Comparison of ENCODE assay signal across 8 cellular contexts in genomic region chr13:46551410-46552301, GRCh38. TPM values are rescaled to one million over a fixed set of nuclear protein-coding genes. Genes with fewer than 3 reads are reported as not detected.
A peak's percentile ranks its signal among the peaks of the same experiment; 100 is the strongest.
DNase-seq lines count a peak whose midpoint lies in the region; ATAC-seq and TF ChIP-seq lines count a peak whose summit lies in the region.

No MANE protein-coding gene starts in this region.

- POLR2A ChIA-PET in AG04449 (lab: Yijun Ruan, JAX), result interaction anchor here (1.0 kb wide), 1 partner anchor 169 kb away, joined by 3 read pairs; no protein-coding TSS in a partner anchor

- ATAC-seq in lower lobe of right lung (peak; percentile 52 to 66), GM18861 (IDR thresholded peaks at IDR 0.05; ENCODE audit: unreplicated experiment) (no peak)

- peak; percentile 88 for TF ChIP-seq CTCF in AG04449 (IDR thresholded peaks at IDR 0.05; ENCODE audit: insufficient read depth, low read length, missing control alignments)
- peak; percentile 81 for TF ChIP-seq CTCF in GM20000 (IDR thresholded peaks at IDR 0.05; ENCODE audit: extremely low read depth, missing control alignments)
- TF ChIP-seq CTCF in lower lobe of right lung (IDR thresholded peaks at IDR 0.05), result peak; percentile 89

- H3K4me3 ChIP-seq in AG04449 (ENCODE audit: low read depth, low read length), result no peak overlapping the region
- H3K4me3 ChIP-seq in duodenal mucosa (ENCODE audit: low read depth in 1 of 2, low read length in 2 of 2), result peak overlapping the region; percentile 83 to 93
- H3K4me3 ChIP-seq in lower lobe of right lung, result peak overlapping the region; percentile 97

- H3K27ac ChIP-seq in duodenal mucosa (ENCODE audit: low read depth, low read length), result no peak overlapping the region
- H3K27ac ChIP-seq in lower lobe of right lung, result no peak overlapping the region

- CTCF ChIA-PET in AG04449 (lab: Yijun Ruan, JAX), result interaction anchor here (0.7 to 3.4 kb wide), 59 partner anchors 9 to 249 kb away, joined by 3 to 188 read pairs (median 5); no protein-coding TSS in a partner anchor

- DNase-seq in AG04449 (ENCODE audit: low read depth, low spot score), result no peak
- DNase-seq in GM20000 (ENCODE audit: low spot score), result peak; percentile 67
- peak; percentile 77 for DNase-seq in NCI-H345 (lab: John Stamatoyannopoulos, UW)
- peak; percentile 32 to 41 for DNase-seq in activated CD4-positive, alpha-beta T cell treated with anti-CD3 and anti-CD28 coated beads, Interleukin-2, amount 50 U/mL, for 24 hours (ENCODE audit: low read depth in 1 of 2, low spot score in 1 of 2)
- peak; percentile 86 for DNase-seq in lower lobe of right lung
- peak in 2 of 3 donors; percentile 26 to 57 for DNase-seq in stimulated activated CD4-positive, alpha-beta T cell treated with anti-CD3 and anti-CD28 coated beads, TNF-alpha, amount 100 ng/mL, for 1 hour (ENCODE audit: low read depth in 3 of 3, low spot score in 1 of 3)

- H3K9ac ChIP-seq in duodenal mucosa (ENCODE audit: low read depth in 1 of 2, low read length in 2 of 2), result peak overlapping the region; percentile 79 to 85

- H3K27me3 ChIP-seq in duodenal mucosa (ENCODE audit: control insufficient read depth in 1 of 2, insufficient read depth in 2 of 2, low read length in 2 of 2) (no peaks in the 10 kb centered on the region), lower lobe of right lung (ENCODE audit: low read depth) (no peaks in the 10 kb centered on the region)

- H3K4me1 ChIP-seq in duodenal mucosa (ENCODE audit: control insufficient read depth in 1 of 2, insufficient read depth in 2 of 2, low read length in 2 of 2) (peaks cover 19 to 30% of the 10 kb centered on the region in 2 donors), lower lobe of right lung (peaks cover 27% of the 10 kb centered on the region)

- H3K36me3 ChIP-seq in duodenal mucosa (ENCODE audit: control insufficient read depth in 1 of 2, insufficient read depth in 2 of 2, low read length in 2 of 2), result no peaks in the 10 kb centered on the region
- H3K36me3 ChIP-seq in lower lobe of right lung, result no peaks in the 10 kb centered on the region

- H3K9me3 ChIP-seq in duodenal mucosa (ENCODE audit: control insufficient read depth in 1 of 2, low read length in 2 of 2), result no peaks in the 10 kb centered on the region
- H3K9me3 ChIP-seq in lower lobe of right lung, result no peaks in the 10 kb centered on the region

- intact Hi-C loops in lower lobe of right lung (cut with DNase I), result loop anchor here (5.0 kb wide), 1 partner anchor 166 kb away; no protein-coding TSS in a partner anchor

RNA-seq across cellular contexts. Expression of gene LRCH1, which starts 1.3 kb away (rescaled TPM):
- 25.9 TPM for total RNA-seq in lower lobe of right lung
